Comparison of ENCODE assay signal across 20 cellular contexts in genomic region chr17:4522661-4523060, GRCh38. TPM values are rescaled to one million over a fixed set of nuclear protein-coding genes. Genes with fewer than 3 reads are reported as not detected.
DNase-seq lines count a peak whose midpoint lies in the region; ATAC-seq and TF ChIP-seq lines count a peak whose summit lies in the region.
"Had no signal": no experiment of that assay in that cellular context is flagged by ENCODE, and none has a peak within 500 bp of the region (broad histone marks: within the 10 kb centered on the region; RNA-seq: fewer than 3 reads in every experiment).

No MANE protein-coding gene starts in this region.

- no peak overlapping the region for H3K4me3 ChIP-seq in dorsolateral prefrontal cortex
- no peak overlapping the region for H3K4me3 ChIP-seq in sigmoid colon
- H3K4me3 ChIP-seq: ovary, thoracic aorta had no signal

- BruUV-seq in Calu3 (replicated peaks; lab: Mats Ljungman, UMichigan), result no TSS peak

- ATAC-seq in omental fat pad (ENCODE audit: low FRiP score), result no peak
- ATAC-seq: effector memory CD8-positive, alpha-beta T cell; PC-3 had no signal

- TF ChIP-seq EP300 in sigmoid colon (IDR thresholded peaks at IDR 0.05), result no peak

- no peaks in the 10 kb centered on the region for H3K27me3 Mint-ChIP-seq in Calu3 (ENCODE audit: unreplicated experiment)
- H3K27me3 Mint-ChIP-seq: CD4-positive, alpha-beta T cell; effector memory CD8-positive, alpha-beta T cell had no signal

- 88 to 89% methylated on average over 6 of the region's 6 CpGs for WGBS in sigmoid colon, 2 donors

- H3K36me3 Mint-ChIP-seq in Calu3 (ENCODE audit: insufficient read depth, unreplicated experiment), result peaks cover 41% of the 10 kb centered on the region

- H3K27ac ChIP-seq in dorsolateral prefrontal cortex, result peak overlapping the region in 46 of 59 donors; percentile 14 to 94 (median 82)
- H3K27ac ChIP-seq in layer of hippocampus (ENCODE audit: low read depth, low read length), result peak overlapping the region; percentile 19
- H3K27ac ChIP-seq in sigmoid colon, result peak overlapping the region in 3 of 4 donors; percentile 29 to 76 (median 53)
- H3K27ac ChIP-seq: ovary, thoracic aorta had no signal

- H3K27me3 ChIP-seq in dorsolateral prefrontal cortex, result no peaks in the 10 kb centered on the region
- H3K27me3 ChIP-seq in layer of hippocampus (ENCODE audit: control insufficient read depth, insufficient read depth, low read length), result no peaks in the 10 kb centered on the region
- no peaks in the 10 kb centered on the region for H3K27me3 ChIP-seq in sigmoid colon
- H3K27me3 ChIP-seq: ovary had no signal

- intact Hi-C loops in Calu3 (cut with micrococcal nuclease; ENCODE audit: unreplicated experiment) (no loop called here), dorsolateral prefrontal cortex (cut with DNase I) (no loop called here), sigmoid colon (cut with DNase I) (no loop called here), head of caudate nucleus (cut with DNase I) (no loop called here)

- no peak for TF ChIP-seq POLR2A in sigmoid colon (IDR thresholded peaks at IDR 0.05)

- DNase-seq in Calu3 (no peak), dorsolateral prefrontal cortex (no peak), sigmoid colon (no peak), omental fat pad (ENCODE audit: low spot score) (no peak), head of caudate nucleus (no peak), T-helper 1 cell (no peak)
- no peak for DNase-seq in activated CD4-positive, CD25-positive, alpha-beta regulatory T cell treated with anti-CD3 and anti-CD28 coated beads, Interleukin-2, amount 50 U/mL, for 72 hours
- DNase-seq: activated CD4-positive, alpha-beta T cell treated with anti-CD3 and anti-CD28 coated beads for 1 hour; CD4-positive, alpha-beta T cell; DMS53; effector memory CD8-positive, alpha-beta T cell; kidney glomerular epithelial cell; NCI-H1105 treated with DMSO at 0.1 percent for 48 hours; NCI-H2171; NCI-H69; PC-3; stimulated activated CD4-positive, alpha-beta T cell treated with anti-CD3 and anti-CD28 coated beads, Interleukin-4, amount 100 ng/mL, for 4 hours had no signal

- no peaks in the 10 kb centered on the region for H3K9me3 Mint-ChIP-seq in Calu3 (ENCODE audit: low read depth, unreplicated experiment)
- H3K9me3 Mint-ChIP-seq: CD4-positive, alpha-beta T cell; effector memory CD8-positive, alpha-beta T cell had no signal

- H3K36me3 ChIP-seq in sigmoid colon, result no peaks in the 10 kb centered on the region
- H3K36me3 ChIP-seq: ovary, thoracic aorta had no signal

- H3K4me1 ChIP-seq in sigmoid colon, result peaks cover 0 to 12% (median 7%) of the 10 kb centered on the region in 4 donors

- TF ChIP-seq CTCF in Calu3 (IDR thresholded peaks at IDR 0.05; ENCODE audit: unreplicated experiment) (no peak), dorsolateral prefrontal cortex (IDR thresholded peaks at IDR 0.05 in 54 of 56, conservative IDR thresholded peaks at IDR 0.05 in 2 of 56; ENCODE audit: low read depth in 1 of 56, partially characterized antibody in 56 of 56) (no peak), sigmoid colon (IDR thresholded peaks at IDR 0.05) (no peak), omental fat pad (IDR thresholded peaks at IDR 0.05) (no peak)

- H3K4me3 Mint-ChIP-seq in Calu3 (ENCODE audit: low read depth, unreplicated experiment), result no peak overlapping the region
- H3K4me3 Mint-ChIP-seq: CD4-positive, alpha-beta T cell; effector memory CD8-positive, alpha-beta T cell had no signal

- peak overlapping the region; percentile 54 for H3K27ac Mint-ChIP-seq in Calu3 (ENCODE audit: unreplicated experiment)
- H3K27ac Mint-ChIP-seq: CD4-positive, alpha-beta T cell; effector memory CD8-positive, alpha-beta T cell had no signal

- H3K4me1 Mint-ChIP-seq in Calu3 (ENCODE audit: low read depth, unreplicated experiment), result peaks cover 36% of the 10 kb centered on the region

- no peaks in the 10 kb centered on the region for H3K9me3 ChIP-seq in sigmoid colon
- H3K9me3 ChIP-seq: ovary, thoracic aorta had no signal

- CTCF ChIA-PET in Calu3 (lab: Charles Lee), result interaction anchor here (1.6 kb wide), 1 partner anchor 109 kb away, joined by 8 read pairs; no protein-coding TSS in a partner anchor

RNA-seq across cellular contexts. Expression of gene SPNS2, which starts 24.0 kb away (rescaled TPM):
- total RNA-seq in Calu3 (2022) (63.4 and 104 TPM in 2 replicates), dorsolateral prefrontal cortex (100 to 1,000 TPM in 4 of 120 experiments, 10 to 100 TPM in 116; 41.1 to 115 (median 69.7) TPM), sigmoid colon (10 to 100 TPM in 1 of 4 donors, 1 to 10 TPM in 3; 5.3 to 10.8 (median 8.3) TPM), omental fat pad (10 to 100 TPM in 3 of 4 donors, 1 to 10 TPM in 1; 6.0 to 46.0 (median 22.6) TPM)
- polyA plus RNA-seq in sigmoid colon, result 10 to 100 TPM in 2 of 3 donors, 1 to 10 TPM in 1; 6.6 to 40.5 (median 12.0) TPM

RNA-seq across cellular contexts. Expression of gene MYBBP1A, which starts 32.5 kb away (rescaled TPM):
- total RNA-seq in Calu3 (2022) (61.6 and 64.2 TPM in 2 replicates), dorsolateral prefrontal cortex (100 to 1,000 TPM in 2 of 120 experiments, 10 to 100 TPM in 118; 49.9 to 110 (median 68.5) TPM), sigmoid colon (10 to 100 TPM; 23.2 to 32.4 (median 27.4) TPM), omental fat pad (100 to 1,000 TPM in 1 of 4 donors, 10 to 100 TPM in 3; 33.1 to 142 (median 39.1) TPM)
- polyA plus RNA-seq in sigmoid colon, result 10 to 100 TPM in 1 of 3 donors, 1 to 10 TPM in 2; 6.6 to 44.5 (median 7.4) TPM

RNA-seq across cellular contexts. Expression of gene GGT6, which starts 37.7 kb away (rescaled TPM):
- 1.1 and 1.8 TPM in 2 replicates for total RNA-seq in Calu3 (2022)
- total RNA-seq in dorsolateral prefrontal cortex, result under 1 TPM in 1 of 120 experiments, not detected in 119; 0.29 TPM
- 1 to 10 TPM in 1 of 4 donors, under 1 TPM in 1, not detected in 2; 0.71 to 3.0 TPM for total RNA-seq in sigmoid colon
- 10 to 100 TPM; 22.2 to 94.4 (median 28.4) TPM for polyA plus RNA-seq in sigmoid colon
- under 1 TPM in 1 of 4 donors, not detected in 3; 0.37 TPM for total RNA-seq in omental fat pad
- total RNA-seq: CD4-positive, alpha-beta T cell; PC-3; thoracic aorta had no signal

Comparison
In these comparisons a context has a peak if more than half of its experiments do, and no peak if none do; other contexts are left out.
1. H3K27ac ChIP-seq: peak in every context shown above with its lines; median percentile 82 in dorsolateral prefrontal cortex; 53 in sigmoid colon; 19 in layer of hippocampus.